5 cellular contexts compared by ENCODE assay signal in genomic region chr10:101011517-101012423, GRCh38. TPM values are rescaled to one million over a fixed set of nuclear protein-coding genes. Genes with fewer than 3 reads are reported as not detected.
DNase-seq lines count a peak whose midpoint lies in the region; ATAC-seq and TF ChIP-seq lines count a peak whose summit lies in the region.
"Had no signal": no experiment of that assay in that cellular context is flagged by ENCODE, and none has a peak within 500 bp of the region (broad histone marks: within the 10 kb centered on the region; RNA-seq: fewer than 3 reads in every experiment).

No MANE protein-coding gene starts in this region.

- no CpG with 5 or more reads among the region's 22 CpGs for WGBS in mesendoderm (ENCODE audit: extremely low coverage, insufficient coverage, low lambda C conversion rate)

- no peak overlapping the region for H2AFZ ChIP-seq in OCI-LY7 (ENCODE audit: low read length)

- H3K18ac ChIP-seq in mesendoderm (ENCODE audit: low read length), result no peak overlapping the region

- no peak overlapping the region for H2BK15ac ChIP-seq in mesendoderm (replicated peaks; ENCODE audit: low read depth)

- no peaks in the 10 kb centered on the region for H3K4me1 ChIP-seq in OCI-LY7 (ENCODE audit: insufficient read depth, low read length, poor library complexity, severe bottlenecking)
- no peaks in the 10 kb centered on the region for H3K4me1 ChIP-seq in mesendoderm (ENCODE audit: control insufficient read depth, low read depth, low read length)

- no peak overlapping the region for H4K8ac ChIP-seq in mesendoderm (ENCODE audit: low read depth, low read length)

- no peaks in the 10 kb centered on the region for H3K79me1 ChIP-seq in mesendoderm (ENCODE audit: low read length)

- H3K27me3 ChIP-seq in mesendoderm (ENCODE audit: insufficient read depth, low read length, poor library complexity), result no peaks in the 10 kb centered on the region

- H3K36me3 ChIP-seq in OCI-LY7 (ENCODE audit: insufficient read depth, low read length) (no peaks in the 10 kb centered on the region), mesendoderm (ENCODE audit: control insufficient read depth, insufficient read depth, low read length) (no peaks in the 10 kb centered on the region)

- H4K5ac ChIP-seq in mesendoderm (ENCODE audit: low read length), result no peak overlapping the region

- no peak overlapping the region for H3K4ac ChIP-seq in mesendoderm (ENCODE audit: low read depth, low read length)

- no peak overlapping the region for H2BK5ac ChIP-seq in mesendoderm (ENCODE audit: low read length)

- intact Hi-C loops in OCI-LY7 (cut with micrococcal nuclease; ENCODE audit: unreplicated experiment), result loop anchor here (5.0 kb wide), 1 partner anchor 1179 kb away; no protein-coding TSS in a partner anchor

- H3K4me3 ChIP-seq in OCI-LY7 (ENCODE audit: low read depth, low read length, poor library complexity, severe bottlenecking) (no peak overlapping the region), mesendoderm (ENCODE audit: low read length) (no peak overlapping the region)

- no peak overlapping the region for H3K56ac ChIP-seq in mesendoderm (ENCODE audit: low read length)

- POLR2A ChIA-PET in OCI-LY7 (lab: Charles Lee), result interaction anchor here (0.6 kb wide), 1 partner anchor 44 kb away, joined by 3 read pairs; no protein-coding TSS in a partner anchor

- H3K79me2 ChIP-seq in OCI-LY7 (ENCODE audit: insufficient read depth, low read depth, low read length), result no peaks in the 10 kb centered on the region
- no peaks in the 10 kb centered on the region for H3K79me2 ChIP-seq in mesendoderm (ENCODE audit: control insufficient read depth, insufficient read depth, low read length)

- no peak overlapping the region for H2BK120ac ChIP-seq in mesendoderm (ENCODE audit: low read depth, low read length)

- H3K9me2 ChIP-seq in OCI-LY7 (ENCODE audit: insufficient read depth, low read length), result no peaks in the 10 kb centered on the region

- no peak for ATAC-seq in GM21381 (IDR thresholded peaks at IDR 0.05; ENCODE audit: unreplicated experiment)

- peak; percentile 33; the same call in 1 of the 2 replicates for TF ChIP-seq CTCF in OCI-LY7 (conservative IDR thresholded peaks at IDR 0.05; ENCODE audit: low read length)

- no peaks in the 10 kb centered on the region for H3K9me3 ChIP-seq in OCI-LY7 (ENCODE audit: low read length)

- BruUV-seq in OCI-LY7 (replicated peaks; lab: Mats Ljungman, UMichigan), result no TSS peak

- no peak for DNase-seq in OCI-LY7 (ENCODE audit: low spot score)
- DNase-seq in mesendoderm, result peak; percentile 78
- DNase-seq in stimulated activated naive CD4-positive, alpha-beta T cell (lab: John Stamatoyannopoulos, UW), result no peak
- DNase-seq: NCI-H2029 treated with DMSO at 0.1 percent for 48 hours had no signal

- H3K4me2 ChIP-seq in OCI-LY7 (ENCODE audit: low read length) (no peak overlapping the region), mesendoderm (ENCODE audit: low read length) (no peak overlapping the region)

- no peak overlapping the region for H3K23ac ChIP-seq in mesendoderm (ENCODE audit: low read length)

- H3K9ac ChIP-seq in mesendoderm (ENCODE audit: low read length), result no peak overlapping the region

- no peak overlapping the region for H2AK5ac ChIP-seq in mesendoderm (ENCODE audit: low read length)

- CTCF ChIA-PET in OCI-LY7 (lab: Charles Lee; ENCODE audit: unreplicated experiment), result no interaction called here

- no peak overlapping the region for H3K27ac ChIP-seq in OCI-LY7 (ENCODE audit: low read depth, low read length, poor library complexity, severe bottlenecking)
- no peak overlapping the region for H3K27ac ChIP-seq in mesendoderm (ENCODE audit: low read depth, low read length)

- H4K20me1 ChIP-seq in OCI-LY7 (ENCODE audit: insufficient read depth, low read length), result no peaks in the 10 kb centered on the region

RNA-seq across cellular contexts. Expression of gene LZTS2, which starts 12.2 kb away (rescaled TPM):
- 10.4 and 13.6 TPM in 2 replicates for total RNA-seq in OCI-LY7 (2014; rRNA removed; shearing (Covaris generic))
- 20.3 and 20.5 TPM in 2 replicates for total RNA-seq in OCI-LY7 (2022)
- polyA plus RNA-seq in mesendoderm (2013, experiment 1 of 2), result 41.5 TPM
- polyA plus RNA-seq in mesendoderm (2013, experiment 2 of 2), result 42.1 TPM

RNA-seq across cellular contexts. Expression of gene PDZD7, which starts 19.2 kb away (rescaled TPM):
- 1.4 and 2.1 TPM in 2 replicates for total RNA-seq in OCI-LY7 (2014; rRNA removed; shearing (Covaris generic))
- total RNA-seq in OCI-LY7 (2022), result 1.6 and 1.8 TPM in 2 replicates
- polyA plus RNA-seq in mesendoderm (2013, experiment 1 of 2), result 0.39 TPM
- polyA plus RNA-seq in mesendoderm (2013, experiment 2 of 2), result 0.39 TPM

RNA-seq across cellular contexts. Expression of gene SFXN3, which starts 19.3 kb away (rescaled TPM):
- 0.41 TPM in 1 of 2 replicates, not detected in the other for total RNA-seq in OCI-LY7 (2014; rRNA removed; shearing (Covaris generic))
- 0.11 TPM in 1 of 2 replicates, not detected in the other for total RNA-seq in OCI-LY7 (2022)
- polyA plus RNA-seq in mesendoderm (2013, experiment 1 of 2), result 1.3 TPM
- 1.3 TPM for polyA plus RNA-seq in mesendoderm (2013, experiment 2 of 2)

RNA-seq across cellular contexts. Expression of gene TWNK, which starts 24.4 kb away (rescaled TPM):
- total RNA-seq in OCI-LY7 (2014; rRNA removed; shearing (Covaris generic)), result 14.5 and 15.8 TPM in 2 replicates
- 20.3 and 21.7 TPM in 2 replicates for total RNA-seq in OCI-LY7 (2022)
- polyA plus RNA-seq in mesendoderm (2013, experiment 1 of 2), result 20.1 TPM
- 19.7 TPM for polyA plus RNA-seq in mesendoderm (2013, experiment 2 of 2)

RNA-seq across cellular contexts. Expression of gene MRPL43, which starts 24.5 kb away (rescaled TPM):
- total RNA-seq in OCI-LY7 (2014; rRNA removed; shearing (Covaris generic)), result 51.9 and 56.2 TPM in 2 replicates
- 49.8 and 53.8 TPM in 2 replicates for total RNA-seq in OCI-LY7 (2022)
- polyA plus RNA-seq in mesendoderm (2013, experiment 1 of 2), result 78.0 TPM
- polyA plus RNA-seq in mesendoderm (2013, experiment 2 of 2), result 74.1 TPM
